ENCODE assay signal across 17 cellular contexts in genomic region chr3:45473841-45474240, GRCh38.
DNase-seq lines count a peak whose midpoint lies in the region; TF ChIP-seq lines count a peak whose summit lies in the region.
"Had no signal": no experiment of that assay in that cellular context is flagged by ENCODE, and none has a peak within 500 bp of the region (broad histone marks: within the 10 kb centered on the region; RNA-seq: fewer than 3 reads in every experiment).

No MANE protein-coding gene starts in this region.

- peaks cover 53 to 57% of the 10 kb centered on the region in 2 donors for H3K36me3 Mint-ChIP-seq in CD4-positive, alpha-beta memory T cell

- TF ChIP-seq CTCF in AG09309 (IDR thresholded peaks at IDR 0.05; ENCODE audit: control insufficient read depth, insufficient read depth, low read depth, low read length, missing control alignments) (no peak), transverse colon (IDR thresholded peaks at IDR 0.05) (no peak)

- no peaks in the 10 kb centered on the region for H3K9me3 Mint-ChIP-seq in CD4-positive, alpha-beta memory T cell
- H3K9me3 Mint-ChIP-seq: activated CD4-positive, alpha-beta T cell treated with anti-CD3 and anti-CD28 coated beads, Interleukin-2, amount 10 ng/mL, durations not matched to agents 24 days and 14 days; naive B cell had no signal

- H3K9me3 ChIP-seq in CD4-positive, alpha-beta memory T cell (ENCODE audit: control insufficient read depth in 1 of 2, low read length in 2 of 2) = no peaks in the 10 kb centered on the region
- H3K9me3 ChIP-seq in transverse colon = no peaks in the 10 kb centered on the region
- H3K9me3 ChIP-seq: prostate gland had no signal

- H3K4me3 Mint-ChIP-seq in CD4-positive, alpha-beta memory T cell = no peak overlapping the region
- H3K4me3 Mint-ChIP-seq: activated CD4-positive, alpha-beta T cell treated with anti-CD3 and anti-CD28 coated beads, Interleukin-2, amount 10 ng/mL, durations not matched to agents 24 days and 14 days; activated naive CD8-positive, alpha-beta T cell; B cell; naive B cell had no signal

- H3K4me3 ChIP-seq in AG09309 (ENCODE audit: control insufficient read depth, low read depth, low read length) (no peak overlapping the region), transverse colon (no peak overlapping the region)
- no peak overlapping the region for H3K4me3 ChIP-seq in CD4-positive, alpha-beta memory T cell (ENCODE audit: low read length in 2 of 2)
- H3K4me3 ChIP-seq: prostate gland had no signal

- H3K27ac ChIP-seq in CD4-positive, alpha-beta memory T cell (ENCODE audit: low read depth, low read length) = no peak overlapping the region
- no peak overlapping the region for H3K27ac ChIP-seq in transverse colon
- H3K27ac ChIP-seq: prostate gland had no signal

- no peaks in the 10 kb centered on the region for H3K27me3 ChIP-seq in CD4-positive, alpha-beta memory T cell (ENCODE audit: insufficient read depth, low read length)
- H3K27me3 ChIP-seq in transverse colon = no peaks in the 10 kb centered on the region

- H3K4me1 Mint-ChIP-seq in CD4-positive, alpha-beta memory T cell = peaks cover 0 to 1% (median 0%) of the 10 kb centered on the region in 4 donors
- H3K4me1 Mint-ChIP-seq: activated CD4-positive, alpha-beta T cell treated with anti-CD3 and anti-CD28 coated beads, Interleukin-2, amount 10 ng/mL, durations not matched to agents 24 days and 14 days; naive B cell had no signal

- 68 to 73% methylated on average over 4 of the region's 4 CpGs for WGBS in transverse colon (ENCODE audit: low coverage in 1 of 2), 2 donors

- POLR2A ChIA-PET in CD4-positive, alpha-beta memory T cell (lab: Charles Lee; ENCODE audit: partially characterized antibody) = no interaction called here

- H3K4me1 ChIP-seq in CD4-positive, alpha-beta memory T cell (ENCODE audit: insufficient read depth, low read length) = no peaks in the 10 kb centered on the region
- no peaks in the 10 kb centered on the region for H3K4me1 ChIP-seq in transverse colon
- H3K4me1 ChIP-seq: prostate gland had no signal

- no peak for TF ChIP-seq EP300 in transverse colon (IDR thresholded peaks at IDR 0.05; ENCODE audit: low read depth)

- CTCF ChIA-PET in CD4-positive, alpha-beta memory T cell (lab: Charles Lee; ENCODE audit: partially characterized antibody) = no interaction called here

- DNase-seq in AG09309 (ENCODE audit: low read depth) (peak; percentile 52), HS-5 (ENCODE audit: low read depth) (peak; percentile 44), brain pericyte (ENCODE audit: low read depth, low spot score) (peak; percentile 18), myocyte (ENCODE audit: low read depth) (peak; percentile 80), transverse colon (no peak), NCI-H2196 (lab: John Stamatoyannopoulos, UW; ENCODE audit: unreplicated experiment) (no peak)
- no peak for DNase-seq in CD4-positive, alpha-beta memory T cell
- DNase-seq in activated CD4-positive, alpha-beta T cell treated with anti-CD3 and anti-CD28 coated beads for 4 hours = no peak
- DNase-seq: activated CD4-positive, alpha-beta T cell treated with anti-CD3 and anti-CD28 coated beads, Interleukin-2, amount 10 ng/mL, durations not matched to agents 24 days and 14 days; activated T-cell treated with anti-CD3 and anti-CD28 coated beads, Interleukin-2, amount 50 U/mL, for 1 hour; erythroblast; hypothalamus; naive B cell; stimulated activated CD4-positive, alpha-beta T cell treated with anti-CD3 and anti-CD28 coated beads, Interleukin-15, amount 100 ng/mL, for 24 hours had no signal

- H3K36me3 ChIP-seq in CD4-positive, alpha-beta memory T cell (ENCODE audit: insufficient read depth, low read length) = peaks cover 25% of the 10 kb centered on the region
- H3K36me3 ChIP-seq in transverse colon = peaks cover 0 to 16% (median 2%) of the 10 kb centered on the region in 4 donors
- H3K36me3 ChIP-seq: prostate gland had no signal

- H3K27ac Mint-ChIP-seq in CD4-positive, alpha-beta memory T cell = no peak overlapping the region
- H3K27ac Mint-ChIP-seq: activated CD4-positive, alpha-beta T cell treated with anti-CD3 and anti-CD28 coated beads, Interleukin-2, amount 10 ng/mL, durations not matched to agents 24 days and 14 days; activated naive CD8-positive, alpha-beta T cell; B cell had no signal

- no peak for TF ChIP-seq POLR2A in transverse colon (IDR thresholded peaks at IDR 0.05)

- in situ Hi-C loops in transverse colon (cut with MboI; ENCODE audit: low pct_ligation_motif_present in 1 of 4, low pct_unique_long_range_greater_than_20kb in 1 of 4, low sequenced_read_pairs in 3 of 4) = no loop called here

- no peaks in the 10 kb centered on the region for H3K27me3 Mint-ChIP-seq in CD4-positive, alpha-beta memory T cell
- H3K27me3 Mint-ChIP-seq: activated CD4-positive, alpha-beta T cell treated with anti-CD3 and anti-CD28 coated beads, Interleukin-2, amount 10 ng/mL, durations not matched to agents 24 days and 14 days; activated naive CD8-positive, alpha-beta T cell; B cell; naive B cell had no signal

- intact Hi-C loops in CD4-positive, alpha-beta memory T cell (cut with micrococcal nuclease) = no loop called here
- intact Hi-C loops in transverse colon (cut with DNase I; ENCODE audit: low total_unique reads) = no loop called here

Comparison
In these comparisons a context has a peak if more than half of its experiments do, and no peak if none do; other contexts are left out.
1. DNase-seq: peak in AG09309 (single experiment), HS-5 (single experiment), brain pericyte (single experiment) and myocyte (single experiment); none in CD4-positive, alpha-beta memory T cell (0 of 5), activated CD4-positive, alpha-beta T cell treated with anti-CD3 and anti-CD28 coated beads for 4 hours (0 of 2), transverse colon (single experiment) and NCI-H2196 (single experiment).